30 cellular contexts compared by ENCODE assay signal in genomic region chr11:22775248-22775647, GRCh38.
"Had no signal": no experiment of that assay in that cellular context is flagged by ENCODE, and none has a peak within 500 bp of the region (broad histone marks: within the 10 kb centered on the region; RNA-seq: fewer than 3 reads in every experiment).

No MANE protein-coding gene starts in this region.

- H3K9me3 Mint-ChIP-seq: activated CD4-positive, alpha-beta memory T cell treated with anti-CD3 and anti-CD28 coated beads for 36 hours; activated CD4-positive, alpha-beta T cell treated with anti-CD3 and anti-CD28 coated beads, Interleukin-2, amount 10 ng/mL, durations not matched to agents 24 days and 14 days; activated naive CD4-positive, alpha-beta T cell treated with anti-CD3 and anti-CD28 coated beads for 36 hours; activated naive CD8-positive, alpha-beta T cell treated with anti-CD3 and anti-CD28 coated beads for 36 hours; activated T-helper 1 cell treated with anti-CD3 and anti-CD28 coated beads, Interleukin-12 subunit alpha, Interleukin-12 subunit beta, Interleukin-2, Interleukin-4 antibody, amounts not matched to agents 30 ng/mL and 10 ng/mL and 1 ng/mL, durations not matched to agents 14 hours and 24 hours and 36 hours; nephron had no signal

- H3K27me3 Mint-ChIP-seq: activated CD4-positive, alpha-beta T cell treated with anti-CD3 and anti-CD28 coated beads, Interleukin-2, amount 10 ng/mL, durations not matched to agents 24 days and 14 days had no signal

- H3K4me3 Mint-ChIP-seq: activated CD4-positive, alpha-beta memory T cell treated with anti-CD3 and anti-CD28 coated beads for 36 hours; activated CD4-positive, alpha-beta T cell treated with anti-CD3 and anti-CD28 coated beads, Interleukin-2, amount 10 ng/mL, durations not matched to agents 24 days and 14 days; activated naive CD4-positive, alpha-beta T cell treated with anti-CD3 and anti-CD28 coated beads for 36 hours; activated naive CD8-positive, alpha-beta T cell treated with anti-CD3 and anti-CD28 coated beads for 36 hours; activated T-helper 1 cell treated with anti-CD3 and anti-CD28 coated beads, Interleukin-12 subunit alpha, Interleukin-12 subunit beta, Interleukin-2, Interleukin-4 antibody, amounts not matched to agents 30 ng/mL and 10 ng/mL and 1 ng/mL, durations not matched to agents 14 hours and 24 hours and 36 hours; nephron had no signal

- H3K9me3 ChIP-seq: adrenal gland, body of pancreas, gastrocnemius medialis, mucosa of descending colon, testis, transverse colon had no signal

- H3K27ac ChIP-seq: adrenal gland, body of pancreas, cardiac muscle cell, coronary artery, dorsolateral prefrontal cortex, gastrocnemius medialis, skin epidermis, testis, transverse colon had no signal

- H3K4me1 ChIP-seq: adrenal gland, body of pancreas, testis, transverse colon had no signal

- H3K4me1 Mint-ChIP-seq: nephron had no signal

- H3K4me3 ChIP-seq: adrenal gland, body of pancreas, cardiac muscle cell, coronary artery, dorsolateral prefrontal cortex, gastrocnemius medialis, mucosa of descending colon, skin epidermis, testis, transverse colon had no signal

- DNase-seq: activated CD4-positive, alpha-beta memory T cell treated with anti-CD3 and anti-CD28 coated beads for 36 hours; activated CD4-positive, alpha-beta T cell treated with anti-CD3 and anti-CD28 coated beads, Interleukin-2, amount 10 ng/mL, durations not matched to agents 24 days and 14 days; activated CD4-positive, CD25-positive, alpha-beta regulatory T cell treated with anti-CD3 and anti-CD28 coated beads, Interleukin-2, amount 50 U/mL, for 72 hours; activated CD8-positive, alpha-beta memory T cell treated with anti-CD3 and anti-CD28 coated beads, Interleukin-2, amount 50 U/mL, for 4 hours; activated effector memory CD4-positive, alpha-beta T cell treated with anti-CD3 and anti-CD28 coated beads, Interleukin-2, amount 50 U/mL, for 16 hours; activated naive CD4-positive, alpha-beta T cell treated with anti-CD3 and anti-CD28 coated beads for 36 hours; activated naive CD8-positive, alpha-beta T cell treated with anti-CD3 and anti-CD28 coated beads for 36 hours; activated T-cell treated with anti-CD3 and anti-CD28 coated beads, Interleukin-2, amount 50 U/mL, for 1 hour; adrenal gland; aorta; body of pancreas; dorsolateral prefrontal cortex; effector memory CD4-positive, alpha-beta T cell; erythroblast; gastrocnemius medialis; glutamatergic neuron; islet precursor cell; left ventricle myocardium superior; mucosa of descending colon; stimulated activated CD4-positive, alpha-beta T cell treated with anti-CD3 and anti-CD28 coated beads, Interleukin-12 subunit alpha, Interleukin-12 subunit beta, amount 100 ng/mL, for 4 hours; stimulated activated CD4-positive, alpha-beta T cell treated with anti-CD3 and anti-CD28 coated beads, Interleukin-4, amount 100 ng/mL, for 1 hour; stimulated activated naive CD8-positive, alpha-beta T cell treated with anti-CD3 and anti-CD28 coated beads, Interleukin-15, Interleukin-2, amounts not matched to agents 100 U/mL and 50 U/mL, for 24 hours; testis; transverse colon had no signal

- ATAC-seq: body of pancreas; gastrocnemius medialis; left ventricle myocardium superior; mucosa of descending colon; sciatic nerve; stimulated activated naive CD8-positive, alpha-beta T cell treated with anti-CD3 and anti-CD28 coated beads, Interleukin-15, Interleukin-2, amounts not matched to agents 100 U/mL and 50 U/mL, for 24 hours had no signal

- H3K36me3 Mint-ChIP-seq: activated CD4-positive, alpha-beta memory T cell treated with anti-CD3 and anti-CD28 coated beads for 36 hours; activated naive CD8-positive, alpha-beta T cell treated with anti-CD3 and anti-CD28 coated beads for 36 hours had no signal

- H3K27me3 ChIP-seq: adrenal gland, body of pancreas, cardiac muscle cell, dorsolateral prefrontal cortex, gastrocnemius medialis, testis, transverse colon had no signal

- H3K36me3 ChIP-seq: adrenal gland, cardiac muscle cell, gastrocnemius medialis, transverse colon had no signal

- H3K27ac Mint-ChIP-seq: activated CD4-positive, alpha-beta memory T cell treated with anti-CD3 and anti-CD28 coated beads for 36 hours; activated CD4-positive, alpha-beta T cell treated with anti-CD3 and anti-CD28 coated beads, Interleukin-2, amount 10 ng/mL, durations not matched to agents 24 days and 14 days; activated naive CD4-positive, alpha-beta T cell treated with anti-CD3 and anti-CD28 coated beads for 36 hours; activated naive CD8-positive, alpha-beta T cell treated with anti-CD3 and anti-CD28 coated beads for 36 hours; activated T-helper 1 cell treated with anti-CD3 and anti-CD28 coated beads, Interleukin-12 subunit alpha, Interleukin-12 subunit beta, Interleukin-2, Interleukin-4 antibody, amounts not matched to agents 30 ng/mL and 10 ng/mL and 1 ng/mL, durations not matched to agents 14 hours and 24 hours and 36 hours; nephron had no signal
